In the genomic region with DNA sequence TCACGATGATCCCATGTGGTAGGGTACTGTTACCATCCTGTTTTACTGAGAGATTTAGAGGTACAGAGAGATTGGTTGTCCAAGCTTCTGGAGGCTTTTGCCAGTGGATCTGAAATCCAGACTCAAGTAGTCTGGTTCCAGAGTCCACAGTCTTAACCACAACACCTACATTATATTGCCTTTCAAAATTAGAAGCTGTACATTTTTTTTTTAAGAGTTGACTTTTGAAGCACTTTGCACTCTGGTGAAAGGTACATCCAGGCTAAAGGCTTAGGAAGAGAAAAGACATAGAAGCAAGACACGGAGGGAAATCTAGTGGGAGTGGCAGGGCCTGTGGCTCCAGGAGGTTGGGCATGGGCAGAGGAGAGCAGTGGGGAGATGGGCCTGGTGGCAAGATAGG, we compare ENCODE assay signal across 21 cellular contexts.
DNase-seq lines count a peak whose midpoint lies in the region; ATAC-seq and TF ChIP-seq lines count a peak whose summit lies in the region.
"Had no signal": no experiment of that assay in that cellular context is flagged by ENCODE, and none has a peak within 500 bp of the region (broad histone marks: within the 10 kb centered on the region; RNA-seq: fewer than 3 reads in every experiment).

No MANE protein-coding gene starts in this region.

- H3K36me3 ChIP-seq in right atrium auricular region (no peaks in the 10 kb centered on the region), duodenal mucosa (ENCODE audit: control insufficient read depth in 1 of 2, insufficient read depth in 2 of 2, low read length in 2 of 2) (peaks cover 0 to 8% of the 10 kb centered on the region in 2 donors), gastrocnemius medialis (no peaks in the 10 kb centered on the region), uterus (no peaks in the 10 kb centered on the region)

- TF ChIP-seq CTCF in right atrium auricular region (IDR thresholded peaks at IDR 0.05) (no peak), gastrocnemius medialis (IDR thresholded peaks at IDR 0.05 in 4 of 5, conservative IDR thresholded peaks at IDR 0.05 in 1 of 5) (no peak), uterus (IDR thresholded peaks at IDR 0.05) (no peak)

- no peak for TF ChIP-seq POLR2A in gastrocnemius medialis (IDR thresholded peaks at IDR 0.05)
- no peak for TF ChIP-seq POLR2A in uterus (IDR thresholded peaks at IDR 0.05)
- TF ChIP-seq POLR2A in erythroblast (IDR thresholded peaks at IDR 0.05; ENCODE audit: low read length) = no peak

- no peak for ATAC-seq in Right ventricle myocardium superior (ENCODE audit: poor library complexity)
- no peak for ATAC-seq in gastrocnemius medialis
- ATAC-seq in GM21447 (IDR thresholded peaks at IDR 0.05; ENCODE audit: unreplicated experiment) = no peak
- ATAC-seq in GM19328 (IDR thresholded peaks at IDR 0.05; ENCODE audit: unreplicated experiment) = no peak
- ATAC-seq: activated CD8-positive, alpha-beta memory T cell treated with anti-CD3 and anti-CD28 coated beads, Interleukin-2, amount 10 ng/mL, durations not matched to agents 7 days and 5 days; foreskin keratinocyte; left lung; PC-3 had no signal

- peaks cover 0 to 98% of the 10 kb centered on the region in 2 donors for H3K4me1 ChIP-seq in right atrium auricular region
- H3K4me1 ChIP-seq in duodenal mucosa (ENCODE audit: control insufficient read depth in 1 of 2, insufficient read depth in 2 of 2, low read length in 2 of 2) = peaks cover 51 to 82% of the 10 kb centered on the region in 2 donors
- H3K4me1 ChIP-seq in gastrocnemius medialis = peaks cover 100% of the 10 kb centered on the region in 2 donors
- H3K4me1 ChIP-seq in uterus = peaks cover 6 to 38% of the 10 kb centered on the region in 2 donors

- DNase-seq in right atrium auricular region (ENCODE audit: low spot score) (no peak), Right ventricle myocardium superior (no peak), gastrocnemius medialis (no peak), uterus (no peak), erythroblast (lab: John Stamatoyannopoulos, UW) (no peak)
- DNase-seq: activated CD4-positive, CD25-positive, alpha-beta regulatory T cell treated with anti-CD3 and anti-CD28 coated beads, Interleukin-2, amount 50 U/mL, for 72 hours; activated CD8-positive, alpha-beta memory T cell treated with anti-CD3 and anti-CD28 coated beads, Interleukin-2, amount 10 ng/mL, durations not matched to agents 7 days and 5 days; activated effector memory CD4-positive, alpha-beta T cell treated with Interleukin-2 at 50 U/mL for 16 hours; foreskin keratinocyte; GOT3; left lung; NCI-H1417; NCI-H748 treated with DMSO at 0.1 percent for 48 hours; occipital lobe; PC-3; stimulated activated CD4-positive, alpha-beta T cell treated with anti-CD3 and anti-CD28 coated beads, Interleukin-2, amount 100 ng/mL, for 48 hours; T-helper 9 cell; trophoblast cell had no signal

- in situ Hi-C loops in gastrocnemius medialis (cut with MboI; ENCODE audit: low sequenced_read_pairs in 4 of 4) = no loop called here

- no peak overlapping the region for H3K9ac ChIP-seq in duodenal mucosa (ENCODE audit: low read depth in 1 of 2, low read length in 2 of 2)

- H3K9me3 ChIP-seq in right atrium auricular region (no peaks in the 10 kb centered on the region), duodenal mucosa (ENCODE audit: control insufficient read depth in 1 of 2, low read length in 2 of 2) (no peaks in the 10 kb centered on the region), gastrocnemius medialis (no peaks in the 10 kb centered on the region), uterus (no peaks in the 10 kb centered on the region)
- H3K9me3 ChIP-seq: left lung had no signal

- H3K4me3 ChIP-seq in right atrium auricular region (no peak overlapping the region), duodenal mucosa (ENCODE audit: low read depth in 1 of 2, low read length in 2 of 2) (peak overlapping the region in 1 of 2 donors; percentile 29), gastrocnemius medialis (no peak overlapping the region), uterus (no peak overlapping the region)
- H3K4me3 ChIP-seq: left lung had no signal

- peak overlapping the region; percentile 70 to 81 for H3K27ac ChIP-seq in right atrium auricular region
- peak overlapping the region; percentile 28 for H3K27ac ChIP-seq in duodenal mucosa (ENCODE audit: low read depth, low read length)
- H3K27ac ChIP-seq in gastrocnemius medialis = peak overlapping the region; percentile 79 to 92 (median 86)
- H3K27ac ChIP-seq in uterus = peak overlapping the region; percentile 77 to 80
- H3K27ac ChIP-seq: foreskin keratinocyte had no signal

- intact Hi-C loops in Right ventricle myocardium superior (cut with DNase I) = no loop called here
- intact Hi-C loops in gastrocnemius medialis (cut with DNase I; ENCODE audit: low total_unique reads) = loop anchor here (5.0 kb wide), 1 partner anchor 35 kb away; no protein-coding TSS in a partner anchor
- intact Hi-C loops in uterus (cut with DNase I; ENCODE audit: low total_unique reads) = no loop called here

- H3K27me3 ChIP-seq in right atrium auricular region (no peaks in the 10 kb centered on the region), duodenal mucosa (ENCODE audit: control insufficient read depth in 1 of 2, insufficient read depth in 2 of 2, low read length in 2 of 2) (no peaks in the 10 kb centered on the region), gastrocnemius medialis (no peaks in the 10 kb centered on the region), uterus (no peaks in the 10 kb centered on the region)
- H3K27me3 ChIP-seq: foreskin keratinocyte, left lung had no signal

Comparison
In these comparisons a context has a peak if more than half of its experiments do, and no peak if none do; other contexts are left out.
1. H3K27ac ChIP-seq: peak in every context shown above with its lines; median percentile 86 in gastrocnemius medialis; 78 in uterus; 76 in right atrium auricular region; 28 in duodenal mucosa.